In the genomic region with DNA sequence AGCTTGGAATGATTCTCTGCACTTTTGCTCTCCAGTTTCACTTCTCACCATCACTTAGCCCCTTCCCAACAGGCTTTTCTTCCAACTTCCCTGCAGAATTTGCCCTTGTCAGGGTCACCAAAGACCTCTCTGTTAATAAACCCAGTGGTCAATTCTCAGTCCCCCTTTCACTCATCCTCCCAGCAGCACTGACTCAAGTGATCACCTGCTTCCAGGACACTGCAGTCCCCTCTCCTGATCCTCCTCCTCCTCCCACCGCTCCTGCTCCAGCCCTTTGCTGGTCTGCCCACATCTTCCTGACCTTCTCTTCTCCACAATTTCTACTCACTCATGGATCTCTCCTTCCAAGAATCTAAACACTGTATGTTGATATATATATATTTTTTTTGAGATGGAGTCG, we compare ENCODE assay signal across 23 cellular contexts. TPM values are rescaled to one million over a fixed set of nuclear protein-coding genes. Genes with fewer than 3 reads are reported as not detected.
DNase-seq lines count a peak whose midpoint lies in the region; ATAC-seq lines count a peak whose summit lies in the region.
"Had no signal": no experiment of that assay in that cellular context is flagged by ENCODE, and none has a peak within 500 bp of the region (broad histone marks: within the 10 kb centered on the region; RNA-seq: fewer than 3 reads in every experiment).

No MANE protein-coding gene starts in this region.

- CTCF ChIA-PET in activated CD8-positive, alpha-beta memory T cell treated with anti-CD3 and anti-CD28 coated beads, Interleukin-2, amount 10 ng/mL, durations not matched to agents 7 days and 5 days (lab: Charles Lee), result no interaction called here

- H3K4me3 Mint-ChIP-seq in activated CD8-positive, alpha-beta memory T cell treated with anti-CD3 and anti-CD28 coated beads, Interleukin-2, amount 10 ng/mL, durations not matched to agents 7 days and 5 days, result no peak overlapping the region
- H3K4me3 Mint-ChIP-seq in stimulated activated naive B cell treated with anti-CD40 and anti-IgM and Interleukin-4, amounts not matched to agents 10 μg/mL and 1 μg/mL and 100 μg/mL, for 72 hours, result no peak overlapping the region
- H3K4me3 Mint-ChIP-seq: CD14-positive monocyte; CD4-positive, alpha-beta T cell; CD8-positive, alpha-beta memory T cell had no signal

- H3K27ac Mint-ChIP-seq in activated CD8-positive, alpha-beta memory T cell treated with anti-CD3 and anti-CD28 coated beads, Interleukin-2, amount 10 ng/mL, durations not matched to agents 7 days and 5 days, result no peak overlapping the region
- H3K27ac Mint-ChIP-seq in stimulated activated naive B cell treated with anti-CD40 and anti-IgM and Interleukin-4, amounts not matched to agents 10 μg/mL and 1 μg/mL and 100 μg/mL, for 72 hours, result no peak overlapping the region
- H3K27ac Mint-ChIP-seq: CD14-positive monocyte; CD4-positive, alpha-beta T cell; CD8-positive, alpha-beta memory T cell had no signal

- H3K4me1 Mint-ChIP-seq in activated CD8-positive, alpha-beta memory T cell treated with anti-CD3 and anti-CD28 coated beads, Interleukin-2, amount 10 ng/mL, durations not matched to agents 7 days and 5 days, result peaks cover 7% of the 10 kb centered on the region
- no peaks in the 10 kb centered on the region for H3K4me1 Mint-ChIP-seq in stimulated activated naive B cell treated with anti-CD40 and anti-IgM and Interleukin-4, amounts not matched to agents 10 μg/mL and 1 μg/mL and 100 μg/mL, for 72 hours
- H3K4me1 Mint-ChIP-seq: CD14-positive monocyte had no signal

- H3K9me3 Mint-ChIP-seq in activated CD8-positive, alpha-beta memory T cell treated with anti-CD3 and anti-CD28 coated beads, Interleukin-2, amount 10 ng/mL, durations not matched to agents 7 days and 5 days (ENCODE audit: low read depth), result peaks cover under 1% of the 10 kb centered on the region
- peaks cover 2% of the 10 kb centered on the region in 2 donors for H3K9me3 Mint-ChIP-seq in stimulated activated naive B cell treated with anti-CD40 and anti-IgM and Interleukin-4, amounts not matched to agents 10 μg/mL and 1 μg/mL and 100 μg/mL, for 72 hours

- peaks cover 39% of the 10 kb centered on the region for H3K27me3 Mint-ChIP-seq in activated CD8-positive, alpha-beta memory T cell treated with anti-CD3 and anti-CD28 coated beads, Interleukin-2, amount 10 ng/mL, durations not matched to agents 7 days and 5 days
- H3K27me3 Mint-ChIP-seq in stimulated activated naive B cell treated with anti-CD40 and anti-IgM and Interleukin-4, amounts not matched to agents 10 μg/mL and 1 μg/mL and 100 μg/mL, for 72 hours, result peaks cover 24 to 63% of the 10 kb centered on the region in 2 donors

- no peak for ATAC-seq in activated CD8-positive, alpha-beta memory T cell treated with anti-CD3 and anti-CD28 coated beads, Interleukin-2, amount 10 ng/mL, durations not matched to agents 7 days and 5 days
- ATAC-seq in stimulated activated naive B cell treated with anti-CD40 and anti-IgM and Interleukin-4, amounts not matched to agents 10 μg/mL and 1 μg/mL and 100 μg/mL, for 72 hours (replicated peaks), result no peak
- ATAC-seq in GM19324 (IDR thresholded peaks at IDR 0.05; ENCODE audit: low FRiP score, unreplicated experiment), result no peak
- ATAC-seq: A549 had no signal

- peak; percentile 8 for DNase-seq in activated CD8-positive, alpha-beta memory T cell treated with anti-CD3 and anti-CD28 coated beads, Interleukin-2, amount 10 ng/mL, durations not matched to agents 7 days and 5 days
- DNase-seq in activated CD8-positive, alpha-beta memory T cell treated with anti-CD3 and anti-CD28 coated beads, Interleukin-2, amount 50 U/mL, for 4 hours, result no peak
- DNase-seq in GM03348 (ENCODE audit: low spot score), result peak; percentile 0
- peak; percentile 45 for DNase-seq in mesenteric fat pad (ENCODE audit: low spot score)
- DNase-seq in stimulated activated CD8-positive, alpha-beta memory T cell treated with anti-CD3 and anti-CD28 coated beads, Interleukin-4, amount 100 ng/mL, for 48 hours, result peak; percentile 6
- no peak for DNase-seq in stimulated activated naive B cell treated with anti-CD40 and anti-IgM and Interleukin-4, amounts not matched to agents 10 μg/mL and 1 μg/mL and 100 μg/mL, for 72 hours
- DNase-seq in activated naive CD4-positive, alpha-beta T cell treated with Interleukin-2 at 50 U/mL for 16 hours, result no peak
- DNase-seq: 8988T; ACHN; AML-193; BE2C; CD4-positive, alpha-beta T cell; CD8-positive, alpha-beta memory T cell; DMS 273 treated with DMSO at 0.1 percent for 48 hours; DMS79; EL; GDM1; GM23248; H7; HCEC 1CT had no signal

- no peaks in the 10 kb centered on the region for H3K36me3 Mint-ChIP-seq in activated CD8-positive, alpha-beta memory T cell treated with anti-CD3 and anti-CD28 coated beads, Interleukin-2, amount 10 ng/mL, durations not matched to agents 7 days and 5 days
- peaks cover under 1 to 2% of the 10 kb centered on the region in 2 donors for H3K36me3 Mint-ChIP-seq in stimulated activated naive B cell treated with anti-CD40 and anti-IgM and Interleukin-4, amounts not matched to agents 10 μg/mL and 1 μg/mL and 100 μg/mL, for 72 hours
- H3K36me3 Mint-ChIP-seq: CD14-positive monocyte had no signal

RNA-seq across cellular contexts. Expression of gene SHISAL1, which starts 57.9 kb away (rescaled TPM):
- total RNA-seq in activated CD8-positive, alpha-beta memory T cell treated with anti-CD3 and anti-CD28 coated beads, Interleukin-2, amount 10 ng/mL, durations not matched to agents 7 days and 5 days, result not detected
- 3.3 TPM for total RNA-seq in mesenteric fat pad
- total RNA-seq: CD4-positive, alpha-beta T cell; CD8-positive, alpha-beta memory T cell had no signal

Comparison
In these comparisons a context has a peak if more than half of its experiments do, and no peak if none do; other contexts are left out.
1. DNase-seq: peak in activated CD8-positive, alpha-beta memory T cell treated with anti-CD3 and anti-CD28 coated beads, Interleukin-2, amount 10 ng/mL, durations not matched to agents 7 days and 5 days (single experiment), GM03348 (single experiment), mesenteric fat pad (single experiment) and stimulated activated CD8-positive, alpha-beta memory T cell treated with anti-CD3 and anti-CD28 coated beads, Interleukin-4, amount 100 ng/mL, for 48 hours (single experiment); none in activated CD8-positive, alpha-beta memory T cell treated with anti-CD3 and anti-CD28 coated beads, Interleukin-2, amount 50 U/mL, for 4 hours (single experiment), stimulated activated naive B cell treated with anti-CD40 and anti-IgM and Interleukin-4, amounts not matched to agents 10 μg/mL and 1 μg/mL and 100 μg/mL, for 72 hours (single experiment) and activated naive CD4-positive, alpha-beta T cell treated with Interleukin-2 at 50 U/mL for 16 hours (single experiment).